ENCODE assay signal across 8 cellular contexts in genomic region chr11:64152841-64153691, GRCh38. TPM values are rescaled to one million over a fixed set of nuclear protein-coding genes. Genes with fewer than 3 reads are reported as not detected.
DNase-seq lines count a peak whose midpoint lies in the region; ATAC-seq and TF ChIP-seq lines count a peak whose summit lies in the region.

No MANE protein-coding gene starts in this region.

- ATAC-seq in GM19452 (IDR thresholded peaks at IDR 0.05; ENCODE audit: unreplicated experiment) = no peak

- peaks cover 10% of the 10 kb centered on the region for H3K4me1 ChIP-seq in cardiac muscle cell (ENCODE audit: low read depth)

- peak; percentile 100 for TF ChIP-seq CTCF in cardiac muscle cell (IDR thresholded peaks at IDR 0.05; ENCODE audit: low read depth, low read length)

- no peaks in the 10 kb centered on the region for H3K36me3 ChIP-seq in cardiac muscle cell

- no peaks in the 10 kb centered on the region for H3K9me3 ChIP-seq in cardiac muscle cell (ENCODE audit: low read depth)

- no peak overlapping the region for H3K27ac ChIP-seq in cardiac muscle cell

- in situ Hi-C loops in SK-MEL-5 (cut with HindIII; ENCODE audit: low pct_unique_long_range_greater_than_20kb, low sequenced_read_pairs) = no loop called here

- peak; percentile 55 for DNase-seq in NK-92 treated with Interleukin-12 subunit alpha and Interleukin-12 subunit beta, amount 100 ng/mL, for 24 hours (lab: John Stamatoyannopoulos, UW)
- DNase-seq in NK-92 (lab: John Stamatoyannopoulos, UW; ENCODE audit: unreplicated experiment) (no peak), HT1080 (ENCODE audit: low read depth) (peak; percentile 64), SK-MEL-5 (ENCODE audit: low read depth, low spot score) (peak; percentile 43), cardiac muscle cell (ENCODE audit: low read depth in 1 of 2, low spot score in 1 of 2) (peak; percentile 54 to 64), retina (peak; percentile 87)
- peak; percentile 75 for DNase-seq in activated naive CD4-positive, alpha-beta T cell treated with Interleukin-2 at 50 U/mL for 16 hours

- no peaks in the 10 kb centered on the region for H3K27me3 ChIP-seq in cardiac muscle cell

- no peak overlapping the region for H3K4me3 ChIP-seq in cardiac muscle cell

RNA-seq across cellular contexts. Expression of gene MACROD1, which starts 12.8 kb away (rescaled TPM):
- total RNA-seq in HT1080 (2014; rRNA removed; shearing (Covaris generic)) = 19.9 and 22.5 TPM in 2 replicates
- polyA plus RNA-seq in HT1080 (2015; cell fraction: cytosol; rRNA removed) = 15.8 and 23.7 TPM in 2 replicates
- 18.6 and 20.2 TPM in 2 replicates for polyA plus RNA-seq in HT1080 (2015; cell fraction: nucleus; rRNA removed)
- total RNA-seq in SK-MEL-5 (2014; rRNA removed; shearing (Covaris generic)) = 15.0 and 15.7 TPM in 2 replicates
- 22.8 and 188 TPM in 2 replicates for polyA plus RNA-seq in SK-MEL-5 (2015; cell fraction: cytosol; rRNA removed)
- polyA plus RNA-seq in SK-MEL-5 (2015; cell fraction: nucleus; rRNA removed) = 43.7 and 53.7 TPM in 2 replicates
- 116 and 156 TPM in 2 replicates for total RNA-seq in cardiac muscle cell
- polyA plus RNA-seq in cardiac muscle cell = 134 and 198 TPM in 2 replicates

RNA-seq across cellular contexts. Expression of gene STIP1, which starts 32.9 kb away (rescaled TPM):
- total RNA-seq in HT1080 (2014; rRNA removed; shearing (Covaris generic)) = 367 and 368 TPM in 2 replicates
- polyA plus RNA-seq in HT1080 (2015; cell fraction: cytosol; rRNA removed) = 218 TPM in 2 replicates
- polyA plus RNA-seq in HT1080 (2015; cell fraction: nucleus; rRNA removed) = 300 and 305 TPM in 2 replicates
- 218 and 248 TPM in 2 replicates for total RNA-seq in SK-MEL-5 (2014; rRNA removed; shearing (Covaris generic))
- 180 and 201 TPM in 2 replicates for polyA plus RNA-seq in SK-MEL-5 (2015; cell fraction: cytosol; rRNA removed)
- 74.8 and 119 TPM in 2 replicates for polyA plus RNA-seq in SK-MEL-5 (2015; cell fraction: nucleus; rRNA removed)
- 231 and 244 TPM in 2 replicates for total RNA-seq in cardiac muscle cell
- 229 and 240 TPM in 2 replicates for polyA plus RNA-seq in cardiac muscle cell

RNA-seq across cellular contexts. Expression of gene FERMT3, which starts 53.5 kb away (rescaled TPM):
- total RNA-seq in HT1080 (2014; rRNA removed; shearing (Covaris generic)) = 1.5 and 2.0 TPM in 2 replicates
- polyA plus RNA-seq in HT1080 (2015; cell fraction: cytosol; rRNA removed) = 0.84 and 1.6 TPM in 2 replicates
- polyA plus RNA-seq in HT1080 (2015; cell fraction: nucleus; rRNA removed) = 2.2 and 3.4 TPM in 2 replicates
- total RNA-seq in SK-MEL-5 (2014; rRNA removed; shearing (Covaris generic)) = 0.13 and 0.29 TPM in 2 replicates
- polyA plus RNA-seq in SK-MEL-5 (2015; cell fraction: cytosol; rRNA removed) = 0.24 TPM in 1 of 2 replicates, not detected in the other
- polyA plus RNA-seq in SK-MEL-5 (2015; cell fraction: nucleus; rRNA removed) = 1.7 and 4.2 TPM in 2 replicates
- 0.11 and 1.8 TPM in 2 replicates for total RNA-seq in cardiac muscle cell
- 1.1 and 2.1 TPM in 2 replicates for polyA plus RNA-seq in cardiac muscle cell
